Comparison of ENCODE assay signal across 23 cellular contexts in genomic region chr3:87595798-87596197, GRCh38.
DNase-seq lines count a peak whose midpoint lies in the region; ATAC-seq, FAIRE-seq and TF ChIP-seq lines count a peak whose summit lies in the region.
"Had no signal": no experiment of that assay in that cellular context is flagged by ENCODE, and none has a peak within 500 bp of the region (broad histone marks: within the 10 kb centered on the region; RNA-seq: fewer than 3 reads in every experiment).

No MANE protein-coding gene starts in this region.

- POLR2A ChIA-PET in PC-3 (lab: Charles Lee; ENCODE audit: unreplicated experiment): interaction anchor here (0.5 kb wide), 1 partner anchor 56 kb away, joined by 3 read pairs; no protein-coding TSS in a partner anchor
- POLR2A ChIA-PET in endothelial cell of umbilical vein (lab: Charles Lee): no interaction called here

- no peak overlapping the region for H2AFZ ChIP-seq in PC-3 (ENCODE audit: low read length)
- H2AFZ ChIP-seq in endothelial cell of umbilical vein (ENCODE audit: low read depth, low read length): no peak overlapping the region
- no peak overlapping the region for H2AFZ ChIP-seq in hepatocyte
- H2AFZ ChIP-seq: GM23338 had no signal

- H3K36me3 Mint-ChIP-seq in endodermal cell (ENCODE audit: low read depth): no peaks in the 10 kb centered on the region
- H3K36me3 Mint-ChIP-seq: CD8-positive, alpha-beta memory T cell had no signal

- peak overlapping the region; percentile 8; the same call in 1 of the 2 replicates for H3K4me2 ChIP-seq in PC-3 (ENCODE audit: low read length)
- no peak overlapping the region for H3K4me2 ChIP-seq in endothelial cell of umbilical vein (ENCODE audit: insufficient read depth, low read length)
- no peak overlapping the region for H3K4me2 ChIP-seq in hepatocyte
- H3K4me2 ChIP-seq: GM23338 had no signal

- H3K27me3 ChIP-seq in PC-3 (ENCODE audit: low read length): no peaks in the 10 kb centered on the region
- H3K27me3 ChIP-seq in endothelial cell of umbilical vein (ENCODE audit: control insufficient read depth in 2 of 2, insufficient read depth in 2 of 2, low read length in 2 of 2): no peaks in the 10 kb centered on the region
- H3K27me3 ChIP-seq in prostate gland (replicated peaks; ENCODE audit: insufficient read depth): no peaks in the 10 kb centered on the region
- H3K27me3 ChIP-seq in hepatocyte: no peaks in the 10 kb centered on the region
- H3K27me3 ChIP-seq in endodermal cell (ENCODE audit: control insufficient read depth, insufficient read depth, low read length, poor library complexity, severe bottlenecking): no peaks in the 10 kb centered on the region
- H3K27me3 ChIP-seq: SJCRH30 had no signal

- H3K9me3 ChIP-seq in PC-3 (ENCODE audit: low read length): no peaks in the 10 kb centered on the region
- no peaks in the 10 kb centered on the region for H3K9me3 ChIP-seq in endothelial cell of umbilical vein (replicated peaks; ENCODE audit: control insufficient read depth, insufficient read depth, low read length)
- H3K9me3 ChIP-seq in prostate gland: no peaks in the 10 kb centered on the region
- no peaks in the 10 kb centered on the region for H3K9me3 ChIP-seq in hepatocyte (ENCODE audit: low read depth)
- no peaks in the 10 kb centered on the region for H3K9me3 ChIP-seq in endodermal cell (ENCODE audit: control insufficient read depth, low read length)
- H3K9me3 ChIP-seq: SJCRH30 had no signal

- H3K27me3 Mint-ChIP-seq in endodermal cell (ENCODE audit: insufficient read depth): no peaks in the 10 kb centered on the region
- H3K27me3 Mint-ChIP-seq: CD8-positive, alpha-beta memory T cell had no signal

- H3K9me1 ChIP-seq in endothelial cell of umbilical vein (replicated peaks; ENCODE audit: control insufficient read depth, extremely low read depth, insufficient read depth, low read length): no peaks in the 10 kb centered on the region

- no peaks in the 10 kb centered on the region for H3K4me1 Mint-ChIP-seq in endodermal cell
- H3K4me1 Mint-ChIP-seq: CD8-positive, alpha-beta memory T cell; GM23338 had no signal

- BruUV-seq in PC-3 (replicated peaks; lab: Mats Ljungman, UMichigan): no TSS peak
- BruUV-seq in endothelial cell of umbilical vein (replicated peaks; lab: Mats Ljungman, UMichigan): no TSS peak

- no peak for TF ChIP-seq CTCF in PC-3 (conservative IDR thresholded peaks at IDR 0.05; ENCODE audit: low read depth, low read length)
- TF ChIP-seq CTCF in endothelial cell of umbilical vein (IDR thresholded peaks at IDR 0.05; ENCODE audit: extremely low read depth in 1 of 2, insufficient read depth in 1 of 2, low read depth in 1 of 2, low read length in 2 of 2): no peak
- TF ChIP-seq CTCF in prostate gland (IDR thresholded peaks at IDR 0.05): no peak
- no peak for TF ChIP-seq CTCF in hepatocyte (IDR thresholded peaks at IDR 0.05; ENCODE audit: poor library complexity)
- no peak for TF ChIP-seq CTCF in endodermal cell (conservative IDR thresholded peaks at IDR 0.05)

- H3K9me2 ChIP-seq in PC-3 (replicated peaks; ENCODE audit: low read length) (no peaks in the 10 kb centered on the region), hepatocyte (replicated peaks; ENCODE audit: insufficient read depth) (no peaks in the 10 kb centered on the region)

- no peak overlapping the region for H3K4me3 Mint-ChIP-seq in endodermal cell
- H3K4me3 Mint-ChIP-seq: CD8-positive, alpha-beta memory T cell; GM23338 had no signal

- dilution Hi-C loops in endothelial cell of umbilical vein (cut with MboI; ENCODE audit: extremely low pct_ligation_motif_present, low sequenced_read_pairs): no loop called here

- ATAC-seq in PC-3: peak; percentile 87
- ATAC-seq: GM23338, Panc1 had no signal

- H3K79me2 ChIP-seq in PC-3 (ENCODE audit: low read length): no peaks in the 10 kb centered on the region
- H3K79me2 ChIP-seq in endothelial cell of umbilical vein (ENCODE audit: control insufficient read depth, insufficient read depth, low read length): no peaks in the 10 kb centered on the region
- no peaks in the 10 kb centered on the region for H3K79me2 ChIP-seq in hepatocyte

- H3K4me3 ChIP-seq in PC-3 (ENCODE audit: low read length) (no peak overlapping the region), endothelial cell of umbilical vein (replicated peaks in 1 of 3; ENCODE audit: insufficient read depth in 1 of 3, low read depth in 1 of 3, low read length in 3 of 3) (no peak overlapping the region), prostate gland (no peak overlapping the region), hepatocyte (no peak overlapping the region), endodermal cell (ENCODE audit: low read length) (no peak overlapping the region)
- H3K4me3 ChIP-seq: GM23338, SJCRH30 had no signal

- no peak overlapping the region for H3K27ac Mint-ChIP-seq in endodermal cell
- H3K27ac Mint-ChIP-seq: CD8-positive, alpha-beta memory T cell; GM23338 had no signal

- DNase-seq in HPDE6-E6E7 (ENCODE audit: extremely low spot score) (peak; percentile 17), PC-3 (peak; percentile 84), endothelial cell of umbilical vein (ENCODE audit: low read depth, low spot score) (peak; percentile 47), prostate gland (ENCODE audit: low spot score) (peak; percentile 52), hepatocyte (ENCODE audit: low spot score) (no peak), NCI-H748 treated with DMSO at 0.1 percent for 48 hours (lab: John Stamatoyannopoulos, UW) (no peak), endodermal cell (no peak), NCI-H526 (lab: John Stamatoyannopoulos, UW) (no peak)
- DNase-seq: Calu3; CD8-positive, alpha-beta memory T cell; GDM1; HCEC 1CT; KG1; NCI-H1417; NCI-H187 treated with DMSO at 0.1 percent for 48 hours; SJCRH30 had no signal

- H3K9ac ChIP-seq in PC-3 (ENCODE audit: low read length) (no peak overlapping the region), endothelial cell of umbilical vein (replicated peaks; ENCODE audit: extremely low read depth, insufficient read depth, low read length) (no peak overlapping the region), endodermal cell (ENCODE audit: extremely low read depth, low read length, poor library complexity, severe bottlenecking) (no peak overlapping the region)

- H3K9me3 Mint-ChIP-seq in endodermal cell: peaks cover 21% of the 10 kb centered on the region

- TF ChIP-seq POLR2A in endothelial cell of umbilical vein (IDR thresholded peaks at IDR 0.05; ENCODE audit: low read depth, low read length) (no peak), prostate gland (IDR thresholded peaks at IDR 0.05) (no peak)

- H3K4me1 ChIP-seq in PC-3 (ENCODE audit: insufficient read depth, low read length): peaks cover 42% of the 10 kb centered on the region
- no peaks in the 10 kb centered on the region for H3K4me1 ChIP-seq in endothelial cell of umbilical vein (ENCODE audit: control insufficient read depth, extremely low read depth, insufficient read depth, low read length)
- no peaks in the 10 kb centered on the region for H3K4me1 ChIP-seq in prostate gland (replicated peaks)
- H3K4me1 ChIP-seq in hepatocyte (ENCODE audit: insufficient read depth): no peaks in the 10 kb centered on the region
- no peaks in the 10 kb centered on the region for H3K4me1 ChIP-seq in endodermal cell (ENCODE audit: control insufficient read depth, insufficient read depth, low read length)
- H3K4me1 ChIP-seq: SJCRH30 had no signal

- intact Hi-C loops in PC-3 (cut with micrococcal nuclease) (no loop called here), endothelial cell of umbilical vein (cut with micrococcal nuclease) (no loop called here), prostate gland (cut with DNase I) (no loop called here)

- H3K27ac ChIP-seq in PC-3 (ENCODE audit: low read length) (peak overlapping the region; percentile 61), endothelial cell of umbilical vein (ENCODE audit: insufficient read depth, low read depth, low read length) (no peak overlapping the region), prostate gland (peak overlapping the region in 1 of 2 donors; percentile 46), hepatocyte (no peak overlapping the region), endodermal cell (ENCODE audit: low read depth, low read length) (no peak overlapping the region)
- H3K27ac ChIP-seq: C4-2B, HL-60, SJCRH30 had no signal

- no peaks in the 10 kb centered on the region for H3K36me3 ChIP-seq in PC-3 (ENCODE audit: low read depth, low read length)
- no peaks in the 10 kb centered on the region for H3K36me3 ChIP-seq in endothelial cell of umbilical vein (ENCODE audit: control insufficient read depth in 2 of 2, extremely low read depth in 1 of 2, insufficient read depth in 2 of 2, low read length in 2 of 2)
- no peaks in the 10 kb centered on the region for H3K36me3 ChIP-seq in prostate gland
- H3K36me3 ChIP-seq in hepatocyte (replicated peaks; ENCODE audit: insufficient read depth, low read depth): no peaks in the 10 kb centered on the region
- no peaks in the 10 kb centered on the region for H3K36me3 ChIP-seq in endodermal cell (ENCODE audit: control insufficient read depth, insufficient read depth, low read length)
- H3K36me3 ChIP-seq: SJCRH30 had no signal

- H3F3A ChIP-seq in PC-3 (ENCODE audit: low read length, unreplicated experiment): no peaks in the 10 kb centered on the region

- H4K20me1 ChIP-seq in PC-3 (ENCODE audit: low read length): no peaks in the 10 kb centered on the region
- H4K20me1 ChIP-seq in endothelial cell of umbilical vein (replicated peaks; ENCODE audit: control insufficient read depth, extremely low read depth, insufficient read depth, low read length): no peaks in the 10 kb centered on the region
- H4K20me1 ChIP-seq in hepatocyte (ENCODE audit: insufficient read depth, poor library complexity, severe bottlenecking): no peaks in the 10 kb centered on the region

- FAIRE-seq in endothelial cell of umbilical vein (lab: Jason Lieb, UNC): no peak
- FAIRE-seq: A204.1, GM18507, HTR-8/SVneo had no signal

- CTCF ChIA-PET in PC-3 (lab: Charles Lee) (no interaction called here), endothelial cell of umbilical vein (lab: Charles Lee) (no interaction called here)

- WGBS in prostate gland: 44% methylated on average over 4 of the region's 4 CpGs
- WGBS in hepatocyte (ENCODE audit: low lambda C conversion rate, missing lambda C conversion rate): 85% methylated on average over 4 of the region's 4 CpGs
- WGBS in endodermal cell (ENCODE audit: insufficient coverage in 1 of 2, insufficient read length in 1 of 2), 2 experiments: 89 to 91% methylated on average over 2 to 4 of the region's 4 CpGs

TF ChIP-seq in endothelial cell of umbilical vein, 7 proteins besides CTCF, POLR2A, EP300 and RAD21 (continues in another document):
- no peak for TF ChIP-seq FOS (IDR thresholded peaks at IDR 0.05; ENCODE audit: borderline replicate concordance, insufficient read depth, low read length)
- TF ChIP-seq JUN (IDR thresholded peaks at IDR 0.05; ENCODE audit: borderline replicate concordance, insufficient read depth, insufficient read length, low read depth): no peak
- no peak for TF ChIP-seq MAX (IDR thresholded peaks at IDR 0.05; ENCODE audit: insufficient read depth, insufficient read length)
- no peak for TF ChIP-seq GATA2 (IDR thresholded peaks at IDR 0.05; ENCODE audit: insufficient read depth, insufficient read length, low read depth, low read length)
- TF ChIP-seq MYC (IDR thresholded peaks at IDR 0.05; ENCODE audit: low read depth, low read length): no peak

Comparison
In these comparisons a context has a peak if more than half of its experiments do, and no peak if none do; other contexts are left out.
1. DNase-seq: peak in HPDE6-E6E7 (single experiment), PC-3 (single experiment), endothelial cell of umbilical vein (single experiment) and prostate gland (single experiment); none in hepatocyte (single experiment), NCI-H748 treated with DMSO at 0.1 percent for 48 hours (single experiment), endodermal cell (single experiment) and NCI-H526 (0 of 2).